21 cellular contexts compared by ENCODE assay signal in genomic region chr1:223225481-223225880, GRCh38.
"Had no signal": no experiment of that assay in that cellular context is flagged by ENCODE, and none has a peak within 500 bp of the region (broad histone marks: within the 10 kb centered on the region; RNA-seq: fewer than 3 reads in every experiment).

No MANE protein-coding gene starts in this region.

- DNase-seq: cortex of kidney; effector memory CD8-positive, alpha-beta T cell; hypothalamus; immature natural killer cell; mucosa of descending colon; naive B cell; nucleus accumbens; ovary; psoas muscle; right cardiac atrium; sigmoid colon; stimulated activated CD4-positive, alpha-beta T cell treated with anti-CD3 and anti-CD28 coated beads, Interleukin-4, amount 100 ng/mL, for 4 hours; stimulated activated naive B cell treated with anti-CD40 and anti-IgM and Interleukin-4, amounts not matched to agents 10 μg/mL and 1 μg/mL and 100 μg/mL, for 72 hours; stimulated activated naive CD8-positive, alpha-beta T cell treated with anti-CD3 and anti-CD28 coated beads, Interleukin-15, amount 100 ng/mL, for 72 hours; transverse colon had no signal

- H3K4me1 Mint-ChIP-seq: memory B cell; mesothelial cell of epicardium; naive B cell; neural progenitor cell; stimulated activated naive B cell treated with anti-CD40 and anti-IgM and Interleukin-4, amounts not matched to agents 10 μg/mL and 1 μg/mL and 100 μg/mL, for 72 hours had no signal

- H3K4me3 ChIP-seq: lung, mucosa of descending colon, neural progenitor cell, ovary, psoas muscle, sigmoid colon, suprapubic skin, transverse colon had no signal

- H3K4me3 Mint-ChIP-seq: effector memory CD8-positive, alpha-beta T cell; immature natural killer cell; memory B cell; mesothelial cell of epicardium; natural killer cell treated with Interleukin-12 subunit alpha and Interleukin-12 subunit beta and Interleukin-15 and Interleukin-18, amount 100 ng/mL, for 72 hours; neural progenitor cell; stimulated activated naive B cell treated with anti-CD40 and anti-IgM and Interleukin-4, amounts not matched to agents 10 μg/mL and 1 μg/mL and 100 μg/mL, for 72 hours; stimulated activated naive CD8-positive, alpha-beta T cell treated with anti-CD3 and anti-CD28 coated beads, Interleukin-15, amount 100 ng/mL, for 72 hours had no signal

- H3K36me3 Mint-ChIP-seq: immature natural killer cell; memory B cell; mesothelial cell of epicardium; naive B cell; natural killer cell treated with Interleukin-12 subunit alpha and Interleukin-12 subunit beta and Interleukin-15 and Interleukin-18, amount 100 ng/mL, for 72 hours; neural progenitor cell; stimulated activated naive B cell treated with anti-CD40 and anti-IgM and Interleukin-4, amounts not matched to agents 10 μg/mL and 1 μg/mL and 100 μg/mL, for 72 hours had no signal

- H3K9me3 Mint-ChIP-seq: effector memory CD8-positive, alpha-beta T cell; immature natural killer cell; memory B cell; mesothelial cell of epicardium; natural killer cell treated with Interleukin-12 subunit alpha and Interleukin-12 subunit beta and Interleukin-15 and Interleukin-18, amount 100 ng/mL, for 72 hours; neural progenitor cell had no signal

- H3K27ac Mint-ChIP-seq: effector memory CD8-positive, alpha-beta T cell; memory B cell; mesothelial cell of epicardium; naive B cell; natural killer cell treated with Interleukin-12 subunit alpha and Interleukin-12 subunit beta and Interleukin-15 and Interleukin-18, amount 100 ng/mL, for 72 hours; neural progenitor cell; stimulated activated naive B cell treated with anti-CD40 and anti-IgM and Interleukin-4, amounts not matched to agents 10 μg/mL and 1 μg/mL and 100 μg/mL, for 72 hours; stimulated activated naive CD8-positive, alpha-beta T cell treated with anti-CD3 and anti-CD28 coated beads, Interleukin-15, amount 100 ng/mL, for 72 hours had no signal

- H3K27ac ChIP-seq: neural progenitor cell, ovary, psoas muscle, sigmoid colon, suprapubic skin, transverse colon had no signal

- ATAC-seq: effector memory CD8-positive, alpha-beta T cell; mucosa of descending colon; psoas muscle; right cardiac atrium; stimulated activated naive B cell treated with anti-CD40 and anti-IgM and Interleukin-4, amounts not matched to agents 10 μg/mL and 1 μg/mL and 100 μg/mL, for 72 hours; stimulated activated naive CD8-positive, alpha-beta T cell treated with anti-CD3 and anti-CD28 coated beads, Interleukin-15, amount 100 ng/mL, for 72 hours had no signal
